Comparison of ENCODE assay signal across 25 cellular contexts in genomic region chr9:81652058-81652457, GRCh38. TPM values are rescaled to one million over a fixed set of nuclear protein-coding genes. Genes with fewer than 3 reads are reported as not detected.
DNase-seq lines count a peak whose midpoint lies in the region; ATAC-seq and TF ChIP-seq lines count a peak whose summit lies in the region.
"Had no signal": no experiment of that assay in that cellular context is flagged by ENCODE, and none has a peak within 500 bp of the region (broad histone marks: within the 10 kb centered on the region; RNA-seq: fewer than 3 reads in every experiment).

No MANE protein-coding gene starts in this region.

- in situ Hi-C loops in IMR-90 (cut with MboI; ENCODE audit: low sequenced_read_pairs): no loop called here

- TF ChIP-seq CTCF in IMR-90 (conservative IDR thresholded peaks at IDR 0.05; ENCODE audit: low read depth, low read length) (no peak), brain (conservative IDR thresholded peaks at IDR 0.05) (no peak)

- H3K27ac ChIP-seq in IMR-90 (ENCODE audit: insufficient read depth, low read length) (no peak overlapping the region), neuronal stem cell (replicated peaks; ENCODE audit: low read length) (peak overlapping the region; percentile 90)
- H3K27ac ChIP-seq: 22Rv1, Peyer's patch, SK-N-MC had no signal

- peaks cover 39% of the 10 kb centered on the region for H3K36me3 Mint-ChIP-seq in brain
- H3K36me3 Mint-ChIP-seq: CD4-positive, CD25-positive, alpha-beta regulatory T cell had no signal

- ATAC-seq in IMR-90 (ENCODE audit: low read depth) (no peak), GM21825 (IDR thresholded peaks at IDR 0.05; ENCODE audit: unreplicated experiment) (no peak)

- H3K27me3 Mint-ChIP-seq in brain: no peaks in the 10 kb centered on the region
- H3K27me3 Mint-ChIP-seq: CD4-positive, CD25-positive, alpha-beta regulatory T cell had no signal

- H3K4me2 ChIP-seq in IMR-90 (ENCODE audit: low read depth, low read length) (no peak overlapping the region), neuronal stem cell (ENCODE audit: insufficient read depth, low read length, poor library complexity, severe bottlenecking) (no peak overlapping the region)

- peaks cover 97% of the 10 kb centered on the region for H3K4me1 Mint-ChIP-seq in brain
- H3K4me1 Mint-ChIP-seq: CD4-positive, CD25-positive, alpha-beta regulatory T cell had no signal

- H3K9me3 Mint-ChIP-seq in brain: no peaks in the 10 kb centered on the region
- H3K9me3 Mint-ChIP-seq: H9, HFFc6 had no signal

- H2BK12ac ChIP-seq in neuronal stem cell (ENCODE audit: low read length): no peak overlapping the region

- H3K27ac Mint-ChIP-seq in brain: peak overlapping the region in 3 of 5 experiments; percentile 25 to 91 (median 90)
- H3K27ac Mint-ChIP-seq: CD4-positive, CD25-positive, alpha-beta regulatory T cell had no signal

- peaks cover 36 to 45% of the 10 kb centered on the region in 2 experiments for H3K79me1 ChIP-seq in IMR-90 (ENCODE audit: low read depth in 1 of 2, low read length in 2 of 2)
- H3K79me1 ChIP-seq in neuronal stem cell (ENCODE audit: low read depth, low read length): peaks cover 4% of the 10 kb centered on the region

- H3K9ac ChIP-seq in IMR-90 (ENCODE audit: low read depth, low read length) (no peak overlapping the region), neuronal stem cell (ENCODE audit: low read depth, low read length, poor library complexity) (no peak overlapping the region)

- H2BK20ac ChIP-seq in IMR-90 (ENCODE audit: low read depth, low read length): no peak overlapping the region

- WGBS in IMR-90 (ENCODE audit: extremely low coverage in 2 of 2, insufficient read length in 1 of 2), 2 experiments: no CpG with 5 or more reads among the region's 5 CpGs
- WGBS in neuronal stem cell (ENCODE audit: extremely low coverage in 2 of 2, insufficient read length in 2 of 2, insufficient replicate concordance in 1 of 2), 2 donors: no CpG with 5 or more reads among the region's 5 CpGs

- H3K4me3 ChIP-seq in IMR-90 (ENCODE audit: insufficient read depth, low read depth, low read length) (no peak overlapping the region), neuronal stem cell (ENCODE audit: low read length in 2 of 2) (no peak overlapping the region)
- H3K4me3 ChIP-seq: MG63, Peyer's patch, SK-N-MC had no signal

- H3K14ac ChIP-seq in IMR-90 (replicated peaks; ENCODE audit: low read depth, low read length) (peak overlapping the region; percentile 2), neuronal stem cell (ENCODE audit: low read length) (no peak overlapping the region)

- peaks cover 4% of the 10 kb centered on the region; the same call in 1 of the 2 replicates for H4K20me1 ChIP-seq in IMR-90 (ENCODE audit: insufficient read depth, low read length)

- H3K18ac ChIP-seq in IMR-90 (ENCODE audit: low read depth, low read length) (peak overlapping the region; percentile 40; the same call in 1 of the 2 replicates), neuronal stem cell (ENCODE audit: low read length) (no peak overlapping the region)

- H2BK15ac ChIP-seq in IMR-90 (ENCODE audit: low read depth, low read length): 0 out of 3 replicates have a peak overlapping the region, but pooled peaks have one; percentile 25
- H2BK15ac ChIP-seq in neuronal stem cell (ENCODE audit: low read length): no peak overlapping the region

- H4K8ac ChIP-seq in IMR-90 (ENCODE audit: low read depth in 2 of 2, low read length in 2 of 2) (no peak overlapping the region), neuronal stem cell (ENCODE audit: low read depth, low read length) (no peak overlapping the region)

- H2AK5ac ChIP-seq in IMR-90 (ENCODE audit: low read depth, low read length) (peak overlapping the region; percentile 72; the same call in 1 of the 2 replicates), neuronal stem cell (ENCODE audit: low read depth, low read length) (no peak overlapping the region)

- no peak for TF ChIP-seq POLR2A in IMR-90 (IDR thresholded peaks at IDR 0.05; ENCODE audit: low read depth, low read length)

- CTCF ChIA-PET in IMR-90 (lab: Yijun Ruan, JAX): no interaction called here

- peaks cover 11% of the 10 kb centered on the region for H3K9me1 ChIP-seq in IMR-90 (ENCODE audit: insufficient read depth, low read length)

- no peak overlapping the region for H2BK120ac ChIP-seq in IMR-90 (ENCODE audit: low read depth, low read length)
- H2BK120ac ChIP-seq in neuronal stem cell (ENCODE audit: low read depth, low read length): no peak overlapping the region

- no peak overlapping the region for H3K23ac ChIP-seq in IMR-90 (ENCODE audit: low read depth, low read length)
- H3K23ac ChIP-seq in neuronal stem cell (ENCODE audit: low read depth, low read length, poor library complexity): no peak overlapping the region

- H3K27me3 ChIP-seq in IMR-90 (ENCODE audit: control insufficient read depth, insufficient read depth, low read length) (no peaks in the 10 kb centered on the region), neuronal stem cell (ENCODE audit: control insufficient read depth in 3 of 3, insufficient read depth in 3 of 3, low read depth in 1 of 3, low read length in 3 of 3) (no peaks in the 10 kb centered on the region)
- H3K27me3 ChIP-seq: MG63, Peyer's patch had no signal

- TF ChIP-seq RAD21 in IMR-90 (IDR thresholded peaks at IDR 0.05; ENCODE audit: low read length): no peak

- 0 out of 2 replicates have a peak overlapping the region, but pooled peaks have one; percentile 4 for H4K5ac ChIP-seq in IMR-90 (ENCODE audit: low read depth, low read length)

- H2AK9ac ChIP-seq in IMR-90 (replicated peaks; ENCODE audit: low read depth, low read length, poor library complexity): no peak overlapping the region

- H3K4me1 ChIP-seq in IMR-90 (ENCODE audit: control insufficient read depth, insufficient read depth, low read length): peaks cover 17% of the 10 kb centered on the region
- peaks cover 25 to 68% of the 10 kb centered on the region in 2 donors for H3K4me1 ChIP-seq in neuronal stem cell (ENCODE audit: control insufficient read depth in 2 of 2, insufficient read depth in 1 of 2, low read depth in 1 of 2, low read length in 2 of 2)

- intact Hi-C loops in IMR-90 (cut with micrococcal nuclease): no loop called here

- H3K4ac ChIP-seq in IMR-90 (ENCODE audit: low read depth, low read length) (peak overlapping the region; percentile 14; the same call in 1 of the 2 replicates), neuronal stem cell (ENCODE audit: low read length) (no peak overlapping the region)

- no TSS peak for BruUV-seq in IMR-90 (replicated peaks; lab: Mats Ljungman, UMichigan)

- peak overlapping the region; percentile 35 for H2BK5ac ChIP-seq in IMR-90 (ENCODE audit: low read depth, low read length, poor library complexity, severe bottlenecking)
- no peak overlapping the region for H2BK5ac ChIP-seq in neuronal stem cell (ENCODE audit: low read length)

- DNase-seq in NCI-H2107 treated with DMSO at 0.1 percent for 48 hours (lab: John Stamatoyannopoulos, UW; ENCODE audit: unreplicated experiment): peak; percentile 30
- DNase-seq in NCI-H2107 (lab: John Stamatoyannopoulos, UW): no peak
- no peak for DNase-seq in IMR-90
- DNase-seq in neuronal stem cell (ENCODE audit: low spot score): no peak
- DNase-seq in NCI-H1048 (lab: John Stamatoyannopoulos, UW): no peak
- DNase-seq: ACHN; CD4-positive, CD25-positive, alpha-beta regulatory T cell; H9; HFFc6; KG1; MG63; NCI-H1417; NCI-H1694; NCI-H2029 treated with DMSO at 0.1 percent for 48 hours; NCI-H2171 treated with DMSO at 0.1 percent for 48 hours; NCI-H345; NCI-H510A treated with DMSO at 0.1 percent for 48 hours; NCI-H82; OCI-M1; Peyer's patch; SIG-M5 had no signal

- POLR2A ChIA-PET in IMR-90 (lab: Charles Lee; ENCODE audit: unreplicated experiment): no interaction called here

- H3K36me3 ChIP-seq in IMR-90 (ENCODE audit: control insufficient read depth, insufficient read depth, low read length) (peaks cover 15% of the 10 kb centered on the region), neuronal stem cell (replicated peaks in 1 of 2; ENCODE audit: control insufficient read depth in 2 of 2, insufficient read depth in 2 of 2, low read length in 2 of 2) (peaks cover 0 to 8% of the 10 kb centered on the region in 2 donors)
- H3K36me3 ChIP-seq: MG63 had no signal

- dilution Hi-C loops in IMR-90 (cut with HindIII; ENCODE audit: low sequenced_read_pairs, unreplicated experiment): no loop called here

- H4K91ac ChIP-seq in IMR-90 (ENCODE audit: insufficient read depth, low read depth, low read length) (peak overlapping the region; percentile 64; the same call in 1 of the 2 replicates), neuronal stem cell (ENCODE audit: low read depth, low read length, poor library complexity) (no peak overlapping the region)

- H3K56ac ChIP-seq in IMR-90 (ENCODE audit: extremely low read depth, insufficient read depth, low read length): no peak overlapping the region

- peak overlapping the region in 4 of 5 experiments; percentile 17 to 31 (median 22) for H3K4me3 Mint-ChIP-seq in brain
- H3K4me3 Mint-ChIP-seq: CD4-positive, CD25-positive, alpha-beta regulatory T cell; HFFc6 had no signal

- no peaks in the 10 kb centered on the region for H3K9me3 ChIP-seq in IMR-90 (ENCODE audit: control insufficient read depth, insufficient read depth, low read length)
- H3K9me3 ChIP-seq in neuronal stem cell (replicated peaks in 1 of 2; ENCODE audit: control insufficient read depth in 2 of 2, insufficient read depth in 1 of 2, low read depth in 1 of 2, low read length in 2 of 2): no peaks in the 10 kb centered on the region
- H3K9me3 ChIP-seq: MG63, Peyer's patch had no signal

- H2AFZ ChIP-seq in IMR-90 (replicated peaks; ENCODE audit: low read length, poor library complexity): no peak overlapping the region
- H2AFZ ChIP-seq in neuronal stem cell (ENCODE audit: low read length): no peak overlapping the region

TF ChIP-seq in IMR-90, 13 proteins besides CTCF, POLR2A, EP300 and RAD21 (continues in another document):
- TF ChIP-seq RFX5 (IDR thresholded peaks at IDR 0.05; ENCODE audit: low read depth, low read length) (no peak), ELK1 (IDR thresholded peaks at IDR 0.05; ENCODE audit: borderline replicate concordance, low read depth, low read length) (no peak), MXI1 (IDR thresholded peaks at IDR 0.05; ENCODE audit: borderline replicate concordance, low read depth, low read length) (no peak)

RNA-seq across cellular contexts. Expression of gene TLE1, which starts 37.3 kb away (rescaled TPM):
- 36.0 and 40.3 TPM in 2 replicates for total RNA-seq in IMR-90 (2012; rRNA removed)
- polyA plus RNA-seq in IMR-90 (2012; rRNA removed): 51.0 and 52.9 TPM in 2 replicates
- 34.1 and 43.9 TPM in 2 replicates for polyA plus RNA-seq in IMR-90 (2012; cell fraction: cytosol; rRNA removed)
- 54.1 and 57.3 TPM in 2 replicates for polyA plus RNA-seq in IMR-90 (2012; cell fraction: nucleus; rRNA removed; ENCODE audit: low replicate concordance)
- polyA plus RNA-seq in brain (ENCODE audit: insufficient read depth, low read depth, low replicate concordance): 82.9 TPM
- polyA plus RNA-seq in neuronal stem cell (2013, experiment 1 of 2): 24.3 TPM
- 24.4 TPM for polyA plus RNA-seq in neuronal stem cell (2013, experiment 2 of 2)
